ENCODE assay signal across 12 cellular contexts in the genomic region with DNA sequence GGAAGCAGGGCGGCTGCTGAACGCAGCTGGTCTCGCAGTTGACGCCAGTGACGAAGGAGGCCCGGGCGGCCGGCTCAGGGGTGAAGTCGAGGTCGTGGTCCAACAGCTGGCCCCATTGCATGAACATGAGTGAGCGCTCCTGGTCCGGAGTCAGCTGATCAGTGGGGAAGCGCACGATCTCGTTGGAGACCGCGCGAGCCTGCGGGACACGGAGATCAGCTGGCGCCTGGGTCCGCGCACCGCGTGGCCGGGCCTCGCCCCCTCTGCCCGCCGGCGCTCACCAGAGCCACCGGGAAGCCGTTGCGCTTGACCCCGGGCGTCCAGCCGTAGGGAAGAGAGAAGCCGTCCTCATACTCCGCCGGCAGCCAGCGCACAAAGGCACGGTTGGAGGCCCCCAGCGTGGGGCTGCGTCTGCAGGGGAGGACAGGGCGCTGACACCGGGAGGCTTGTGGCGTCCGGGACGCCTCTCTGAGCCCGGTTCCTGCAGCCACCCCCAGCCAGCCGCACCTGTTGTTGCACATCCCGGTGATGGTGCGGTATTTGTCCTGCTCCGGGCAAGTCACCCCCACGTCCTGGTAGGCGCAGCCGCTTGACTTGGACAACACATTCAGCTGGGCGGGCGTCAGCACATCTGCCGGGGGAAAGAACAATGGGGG. TPM values are rescaled to one million over a fixed set of nuclear protein-coding genes. Genes with fewer than 3 reads are reported as not detected.
DNase-seq lines count a peak whose midpoint lies in the region; ATAC-seq and TF ChIP-seq lines count a peak whose summit lies in the region.
"Had no signal": no experiment of that assay in that cellular context is flagged by ENCODE, and none has a peak within 500 bp of the region (broad histone marks: within the 10 kb centered on the region; RNA-seq: fewer than 3 reads in every experiment).

No MANE protein-coding gene starts in this region.

- H3K27me3 ChIP-seq in parathyroid adenoma (ENCODE audit: control insufficient read depth, insufficient read depth, low read length): no peaks in the 10 kb centered on the region

- DNase-seq in D341Med (ENCODE audit: low spot score): peak; percentile 49
- DNase-seq in WTC11 (ENCODE audit: low spot score): no peak
- DNase-seq in left cardiac atrium: peak; percentile 69
- DNase-seq in cerebellar nuclear complex (lab: John Stamatoyannopoulos, UW): no peak
- no peak for DNase-seq in DMS 273 (lab: John Stamatoyannopoulos, UW; ENCODE audit: unreplicated experiment)
- DNase-seq: stimulated activated CD4-positive, alpha-beta T cell treated with anti-CD3 and anti-CD28 coated beads, Interleukin-4, amount 100 ng/mL, for 4 hours had no signal

- H3K27me3 Mint-ChIP-seq in WTC11 (ENCODE audit: low read depth): peaks cover 16% of the 10 kb centered on the region

- H3K9me3 Mint-ChIP-seq in WTC11: no peaks in the 10 kb centered on the region

- H3K4me2 ChIP-seq in parathyroid adenoma (ENCODE audit: low read length): peak overlapping the region; percentile 40

- peak overlapping the region; percentile 42 for H2AFZ ChIP-seq in parathyroid adenoma

- H3K27ac ChIP-seq in parathyroid adenoma: no peak overlapping the region

- H3K36me3 ChIP-seq in parathyroid adenoma (ENCODE audit: control insufficient read depth, insufficient read depth, low read length): no peaks in the 10 kb centered on the region
- H3K36me3 ChIP-seq: HAP-1 had no signal

- CTCF ChIA-PET in WTC11 (lab: Charles Lee): interaction anchor here (0.6 to 4.6 kb wide), 8 partner anchors 11 to 209 kb away, joined by 3 to 19 read pairs (median 4); a partner anchor contains a TSS

- no peak overlapping the region for H3K27ac Mint-ChIP-seq in WTC11

- ATAC-seq in WTC11 (no peak), left cardiac atrium (peak; percentile 79 to 89), HG03354 (IDR thresholded peaks at IDR 0.05; ENCODE audit: poor library complexity, severe bottlenecking, unreplicated experiment) (no peak), HG02973 (IDR thresholded peaks at IDR 0.05; ENCODE audit: unreplicated experiment) (no peak)

- H3K79me2 ChIP-seq in parathyroid adenoma: no peaks in the 10 kb centered on the region

- H3K36me3 Mint-ChIP-seq in WTC11: no peaks in the 10 kb centered on the region

- intact Hi-C loops in left cardiac atrium (cut with DNase I): no loop called here

- no peak overlapping the region for H3K4me3 Mint-ChIP-seq in WTC11

- no peak for TF ChIP-seq CTCF in WTC11 (IDR thresholded peaks at IDR 0.05)
- no peak for TF ChIP-seq CTCF in parathyroid adenoma (IDR thresholded peaks at IDR 0.05)

- no peak overlapping the region for H3K4me3 ChIP-seq in parathyroid adenoma (ENCODE audit: low read depth, low read length)
- H3K4me3 ChIP-seq: HAP-1 had no signal

- no peak overlapping the region for H3K9ac ChIP-seq in parathyroid adenoma

- peaks cover 7% of the 10 kb centered on the region for H3K4me1 Mint-ChIP-seq in WTC11

- no peaks in the 10 kb centered on the region for H3K9me3 ChIP-seq in parathyroid adenoma (ENCODE audit: control insufficient read depth, low read length)
- H3K9me3 ChIP-seq: HAP-1 had no signal

- POLR2A ChIA-PET in WTC11 (lab: Charles Lee): no interaction called here

- no peaks in the 10 kb centered on the region for H3K4me1 ChIP-seq in parathyroid adenoma
- H3K4me1 ChIP-seq: HAP-1 had no signal

TF ChIP-seq in WTC11, 78 proteins besides CTCF, POLR2A, EP300 and RAD21:
- TF ChIP-seq, protein P1, sequence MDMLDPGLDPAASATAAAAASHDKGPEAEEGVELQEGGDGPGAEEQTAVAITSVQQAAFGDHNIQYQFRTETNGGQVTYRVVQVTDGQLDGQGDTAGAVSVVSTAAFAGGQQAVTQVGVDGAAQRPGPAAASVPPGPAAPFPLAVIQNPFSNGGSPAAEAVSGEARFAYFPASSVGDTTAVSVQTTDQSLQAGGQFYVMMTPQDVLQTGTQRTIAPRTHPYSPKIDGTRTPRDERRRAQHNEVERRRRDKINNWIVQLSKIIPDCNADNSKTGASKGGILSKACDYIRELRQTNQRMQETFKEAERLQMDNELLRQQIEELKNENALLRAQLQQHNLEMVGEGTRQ (CRISPR knock-in tag; IDR thresholded peaks at IDR 0.05): no peak
- no peak for TF ChIP-seq GABPB1 (CRISPR knock-in tag; IDR thresholded peaks at IDR 0.05)
- TF ChIP-seq ZNF263 (CRISPR knock-in tag; IDR thresholded peaks at IDR 0.05; ENCODE audit: low read depth): 0 out of 2 replicates have a peak, but pooled peaks have one; percentile 5
- TF ChIP-seq CREM (CRISPR knock-in tag; IDR thresholded peaks at IDR 0.05): no peak
- peak; percentile 51; the same call in 1 of the 2 replicates for TF ChIP-seq ZNF423 (CRISPR knock-in tag; IDR thresholded peaks at IDR 0.05)

RNA-seq across cellular contexts. Expression of a gene that starts 1.6 kb away (rescaled TPM):
- not detected in 3 replicates for total RNA-seq in WTC11 (2021)
- total RNA-seq in left cardiac atrium: under 1 TPM; 0.24 to 0.32 TPM
- total RNA-seq: dermis microvascular lymphatic vessel endothelial cell had no signal

RNA-seq across cellular contexts. Expression of a gene that starts 40.8 kb away (rescaled TPM):
- total RNA-seq in WTC11 (2021) (0.20 to 0.50 TPM (median 0.23 TPM) in 3 replicates), left cardiac atrium (not detected)
- total RNA-seq: dermis microvascular lymphatic vessel endothelial cell, ureter had no signal

RNA-seq across cellular contexts. Expression of a gene that starts 49.5 kb away (rescaled TPM):
- total RNA-seq in WTC11 (2021) (10.9 to 19.0 TPM (median 16.4 TPM) in 3 replicates), left cardiac atrium (1 to 10 TPM; 8.8 to 9.0 TPM)
- total RNA-seq: dermis microvascular lymphatic vessel endothelial cell had no signal

Comparison
In these comparisons a context has a peak if more than half of its experiments do, and no peak if none do; other contexts are left out.
1. DNase-seq: peak in D341Med (single experiment) and left cardiac atrium (single experiment); none in WTC11 (single experiment), cerebellar nuclear complex (0 of 2) and DMS 273 (single experiment).
2. ATAC-seq: peak in left cardiac atrium (2 of 2); none in WTC11 (single experiment), HG03354 (single experiment) and HG02973 (single experiment).